In genomic region chr1:31771891-31772668, GRCh38 we compare ENCODE assay signal across 2 cellular contexts.
TF ChIP-seq lines count a peak whose summit lies in the region.

No MANE protein-coding gene starts in this region.

TF ChIP-seq in K562, 482 proteins besides CTCF, POLR2A, EP300 and RAD21:
- TF ChIP-seq, protein P1, sequence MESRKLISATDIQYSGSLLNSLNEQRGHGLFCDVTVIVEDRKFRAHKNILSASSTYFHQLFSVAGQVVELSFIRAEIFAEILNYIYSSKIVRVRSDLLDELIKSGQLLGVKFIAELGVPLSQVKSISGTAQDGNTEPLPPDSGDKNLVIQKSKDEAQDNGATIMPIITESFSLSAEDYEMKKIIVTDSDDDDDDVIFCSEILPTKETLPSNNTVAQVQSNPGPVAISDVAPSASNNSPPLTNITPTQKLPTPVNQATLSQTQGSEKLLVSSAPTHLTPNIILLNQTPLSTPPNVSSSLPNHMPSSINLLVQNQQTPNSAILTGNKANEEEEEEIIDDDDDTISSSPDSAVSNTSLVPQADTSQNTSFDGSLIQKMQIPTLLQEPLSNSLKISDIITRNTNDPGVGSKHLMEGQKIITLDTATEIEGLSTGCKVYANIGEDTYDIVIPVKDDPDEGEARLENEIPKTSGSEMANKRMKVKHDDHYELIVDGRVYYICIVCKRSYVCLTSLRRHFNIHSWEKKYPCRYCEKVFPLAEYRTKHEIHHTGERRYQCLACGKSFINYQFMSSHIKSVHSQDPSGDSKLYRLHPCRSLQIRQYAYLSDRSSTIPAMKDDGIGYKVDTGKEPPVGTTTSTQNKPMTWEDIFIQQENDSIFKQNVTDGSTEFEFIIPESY (CRISPR knock-in tag; IDR thresholded peaks at IDR 0.05): peak; percentile 95
- TF ChIP-seq BHLHE40 (IDR thresholded peaks at IDR 0.05; ENCODE audit: low read length) (peak; percentile 16; the same call in 1 of the 2 replicates), LEF1 (IDR thresholded peaks at IDR 0.05) (no peak)
TF ChIP-seq in K562: peak in this region for 2.

TF ChIP-seq in HepG2, 621 proteins besides CTCF, POLR2A, EP300 and RAD21:
- TF ChIP-seq TOPORS (CRISPR knock-in tag; IDR thresholded peaks at IDR 0.05): no peak
